1 cellular context compared by ENCODE assay signal in genomic region chr5:94017579-94017978, GRCh38.
TF ChIP-seq lines count a peak whose summit lies in the region.

No MANE protein-coding gene starts in this region.

TF ChIP-seq in IMR-90, 13 proteins besides CTCF, POLR2A, EP300 and RAD21 (continued from another document):
- no peak for TF ChIP-seq NFE2L2 (IDR thresholded peaks at IDR 0.05; ENCODE audit: low read depth, low read length)
